ENCODE assay signal across 8 cellular contexts in the genomic region with DNA sequence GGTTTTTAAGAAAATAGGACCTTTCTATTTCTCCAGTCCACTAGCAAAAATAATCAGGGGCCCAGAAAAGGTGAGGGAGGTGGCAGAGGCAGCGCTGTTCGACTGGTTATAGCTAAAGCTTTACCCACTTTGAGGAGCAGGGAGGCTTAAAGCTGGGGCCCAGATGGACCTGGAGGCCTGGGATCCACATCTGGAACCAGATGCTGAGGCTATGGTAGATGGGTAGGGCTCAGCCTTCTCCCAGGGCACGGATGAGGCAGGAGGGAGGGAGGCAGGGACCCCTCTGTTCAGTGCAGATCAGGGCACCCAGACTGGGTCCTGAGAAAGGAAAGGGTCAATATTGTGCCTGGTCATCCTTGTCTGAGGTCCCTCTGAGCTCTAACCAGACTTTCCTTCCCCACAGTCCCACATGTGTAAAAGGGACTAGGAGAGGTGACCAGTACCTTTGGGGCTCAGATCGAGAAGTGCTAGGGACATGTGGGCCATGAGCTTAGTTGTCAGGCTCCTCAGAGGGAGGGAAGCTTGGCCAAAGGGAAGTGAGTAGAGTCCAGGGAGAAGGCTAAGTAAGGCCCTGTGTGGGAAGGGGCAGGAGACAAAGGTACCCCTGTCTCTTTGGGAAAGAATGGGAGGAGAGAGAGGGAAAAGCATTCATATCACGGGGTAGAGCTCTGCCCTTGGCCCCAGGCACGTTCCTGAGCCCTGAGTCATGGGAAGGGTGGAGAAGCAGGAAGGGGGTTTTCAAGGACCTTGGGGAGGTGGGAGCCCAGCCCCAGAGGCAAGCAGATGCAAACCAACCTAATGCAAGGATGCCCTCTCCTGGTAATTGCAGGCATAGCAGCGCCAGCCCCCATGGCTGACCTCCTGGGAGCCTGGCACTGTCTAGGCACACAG. TPM values are rescaled to one million over a fixed set of nuclear protein-coding genes. Genes with fewer than 3 reads are reported as not detected.
DNase-seq lines count a peak whose midpoint lies in the region; ATAC-seq, FAIRE-seq and TF ChIP-seq lines count a peak whose summit lies in the region.

No MANE protein-coding gene starts in this region.

- peaks cover 7% of the 10 kb centered on the region for H3K36me3 Mint-ChIP-seq in activated naive CD8-positive, alpha-beta T cell treated with anti-CD3 and anti-CD28 coated beads for 36 hours

- H3K36me3 ChIP-seq in DOHH2 (ENCODE audit: control insufficient read depth, low read length) (no peaks in the 10 kb centered on the region), pancreas (peaks cover 6 to 40% (median 23%) of the 10 kb centered on the region in 3 donors), tibial artery (peaks cover 45 to 46% (median 46%) of the 10 kb centered on the region in 3 donors)

- no peak overlapping the region for H3K4me2 ChIP-seq in DOHH2 (ENCODE audit: low read length)

- H3K4me3 ChIP-seq in DOHH2 (ENCODE audit: low read length) (no peak overlapping the region), pancreas (no peak overlapping the region), tibial artery (peak overlapping the region; percentile 25 to 33)

- H3F3A ChIP-seq in DOHH2 (ENCODE audit: control insufficient read depth, insufficient read depth) = peaks cover under 1% of the 10 kb centered on the region; the same call in 1 of the 2 replicates

- peaks cover 3% of the 10 kb centered on the region for H3K27me3 Mint-ChIP-seq in activated naive CD8-positive, alpha-beta T cell treated with anti-CD3 and anti-CD28 coated beads for 36 hours

- no peaks in the 10 kb centered on the region for H3K9me3 Mint-ChIP-seq in activated naive CD8-positive, alpha-beta T cell treated with anti-CD3 and anti-CD28 coated beads for 36 hours

- intact Hi-C loops in Right ventricle myocardium inferior (cut with DNase I) (loop anchor here (1.0 to 10.0 kb wide), 4 partner anchors 34 to 535 kb away; no protein-coding TSS in a partner anchor), pancreas (cut with DNase I) (loop anchor here in 2 of 3 donors (2.0 to 10.0 kb wide), 2 partner anchors 33 to 45 kb away; partner anchors contain the start of gene MEX3A (in 1 of the 2)), tibial artery (cut with DNase I; ENCODE audit: low total_unique reads) (loop anchor here (2.0 kb wide), 1 partner anchor 33 kb away; no protein-coding TSS in a partner anchor)

- 33 to 37% methylated on average over 7 of the region's 7 CpGs for WGBS in pancreas, 2 donors

- H3K9me3 ChIP-seq in DOHH2 (ENCODE audit: control insufficient read depth, insufficient read depth, low read length) = no peaks in the 10 kb centered on the region
- H3K9me3 ChIP-seq in pancreas = no peaks in the 10 kb centered on the region
- H3K9me3 ChIP-seq in tibial artery = no peaks in the 10 kb centered on the region

- no peaks in the 10 kb centered on the region for H4K20me1 ChIP-seq in DOHH2 (ENCODE audit: control insufficient read depth, insufficient read depth, low read depth, low read length)

- H3K79me2 ChIP-seq in DOHH2 (ENCODE audit: control insufficient read depth, low read length) = no peaks in the 10 kb centered on the region

- peaks cover 48% of the 10 kb centered on the region for H3K4me1 Mint-ChIP-seq in activated naive CD8-positive, alpha-beta T cell treated with anti-CD3 and anti-CD28 coated beads for 36 hours

- H3K27me3 ChIP-seq in DOHH2 (ENCODE audit: control insufficient read depth, low read length) = no peaks in the 10 kb centered on the region
- no peaks in the 10 kb centered on the region for H3K27me3 ChIP-seq in pancreas
- H3K27me3 ChIP-seq in tibial artery = no peaks in the 10 kb centered on the region

- no peak for FAIRE-seq in pancreas (lab: Jason Lieb, UNC)

- peak; percentile 96 for TF ChIP-seq CTCF in DOHH2 (IDR thresholded peaks at IDR 0.05; ENCODE audit: low read depth, low read length, poor library complexity, severe bottlenecking)
- TF ChIP-seq CTCF in pancreas (IDR thresholded peaks at IDR 0.05) = peak; percentile 91 to 98 (median 96)
- peak; percentile 97 to 99 for TF ChIP-seq CTCF in tibial artery (IDR thresholded peaks at IDR 0.05)

- no peaks in the 10 kb centered on the region for H3K9me2 ChIP-seq in DOHH2 (replicated peaks; ENCODE audit: control insufficient read depth, low read length)

- H3K4me1 ChIP-seq in DOHH2 (ENCODE audit: control insufficient read depth, low read length) (peaks cover 18% of the 10 kb centered on the region), pancreas (peaks cover 30 to 53% (median 33%) of the 10 kb centered on the region in 3 donors), tibial artery (peaks cover 17 to 74% (median 60%) of the 10 kb centered on the region in 4 donors)

- H3K27ac Mint-ChIP-seq in activated naive CD8-positive, alpha-beta T cell treated with anti-CD3 and anti-CD28 coated beads for 36 hours = peak overlapping the region; percentile 27

- H3K4me3 Mint-ChIP-seq in activated naive CD8-positive, alpha-beta T cell treated with anti-CD3 and anti-CD28 coated beads for 36 hours = no peak overlapping the region

- ATAC-seq in Right ventricle myocardium inferior (peak; percentile 54), pancreas (peak; percentile 80 to 88 (median 86))

- H3K27ac ChIP-seq in DOHH2 (ENCODE audit: low read depth, low read length) (no peak overlapping the region), pancreas (peak overlapping the region; percentile 64 to 92 (median 78)), tibial artery (peak overlapping the region; percentile 92 to 99)

- DNase-seq in M059J (ENCODE audit: low read depth) = peak; percentile 99
- DNase-seq in SK-N-DZ (ENCODE audit: low spot score) = peak; percentile 73
- DNase-seq in activated naive CD8-positive, alpha-beta T cell treated with anti-CD3 and anti-CD28 coated beads for 36 hours = peak; percentile 75
- DNase-seq in Right ventricle myocardium inferior (ENCODE audit: missing footprints) = peak; percentile 87
- DNase-seq in pancreas = peak; percentile 88 to 92 (median 90)
- DNase-seq in tibial artery = peak; percentile 87 to 93
- no peak for DNase-seq in middle frontal gyrus (ENCODE audit: extremely low spot score, low spot score)

RNA-seq across cellular contexts. Expression of gene LMNA, which starts 15.4 kb away (rescaled TPM):
- 396 and 698 TPM in 2 replicates for total RNA-seq in M059J (2014; rRNA removed; shearing (Covaris generic))
- polyA plus RNA-seq in SK-N-DZ (2014; cell fraction: cytosol; rRNA removed) = 18.7 and 26.6 TPM in 2 replicates
- polyA plus RNA-seq in SK-N-DZ (2014; cell fraction: nucleus; rRNA removed) = 41.9 and 45.0 TPM in 2 replicates
- total RNA-seq in activated naive CD8-positive, alpha-beta T cell treated with anti-CD3 and anti-CD28 coated beads for 36 hours = 10 to 100 TPM; 32.3 to 37.8 TPM
- total RNA-seq in Right ventricle myocardium inferior = 288 TPM
- 100 to 1,000 TPM in 3 of 6 donors, 10 to 100 TPM in 3; 59.4 to 119 (median 92.7) TPM for total RNA-seq in pancreas
- 100 to 1,000 TPM in 1 of 2 donors, 10 to 100 TPM in 1; 96.7 to 111 TPM for polyA plus RNA-seq in pancreas

RNA-seq across cellular contexts. Expression of gene SEMA4A, which starts 23.5 kb away (rescaled TPM):
- total RNA-seq in M059J (2014; rRNA removed; shearing (Covaris generic)) = 0.37 and 1.3 TPM in 2 replicates
- 1.8 and 2.0 TPM in 2 replicates for polyA plus RNA-seq in SK-N-DZ (2014; cell fraction: cytosol; rRNA removed)
- 4.1 and 5.1 TPM in 2 replicates for polyA plus RNA-seq in SK-N-DZ (2014; cell fraction: nucleus; rRNA removed)
- total RNA-seq in activated naive CD8-positive, alpha-beta T cell treated with anti-CD3 and anti-CD28 coated beads for 36 hours = 10 to 100 TPM; 13.2 to 16.1 TPM
- total RNA-seq in Right ventricle myocardium inferior = 2.2 TPM
- total RNA-seq in pancreas = 1 to 10 TPM; 2.6 to 7.0 (median 4.5) TPM
- 1 to 10 TPM; 4.4 to 5.4 TPM for polyA plus RNA-seq in pancreas

RNA-seq across cellular contexts. Expression of gene MEX3A, which starts 47.7 kb away (rescaled TPM):
- total RNA-seq in M059J (2014; rRNA removed; shearing (Covaris generic)) = 2.5 and 3.2 TPM in 2 replicates
- 52.8 and 57.8 TPM in 2 replicates for polyA plus RNA-seq in SK-N-DZ (2014; cell fraction: cytosol; rRNA removed)
- polyA plus RNA-seq in SK-N-DZ (2014; cell fraction: nucleus; rRNA removed) = 24.5 and 43.5 TPM in 2 replicates
- under 1 TPM; 0.34 to 0.35 TPM for total RNA-seq in activated naive CD8-positive, alpha-beta T cell treated with anti-CD3 and anti-CD28 coated beads for 36 hours
- total RNA-seq in Right ventricle myocardium inferior (0.24 TPM), pancreas (1 to 10 TPM in 2 of 6 donors, under 1 TPM in 4; 0.12 to 3.1 (median 0.65) TPM)
- polyA plus RNA-seq in pancreas = under 1 TPM; 0.19 to 0.76 TPM

Comparison
In these comparisons a context has a peak if more than half of its experiments do, and no peak if none do; other contexts are left out.
1. H3K4me3 ChIP-seq: peak in tibial artery (2 of 2); none in DOHH2 (single experiment) and pancreas (0 of 4).
2. Peak in every context shown above with its lines, with median percentiles within 50 percentile points of each other: CTCF ChIP-seq.